ENCODE assay signal across 12 cellular contexts in the genomic region with DNA sequence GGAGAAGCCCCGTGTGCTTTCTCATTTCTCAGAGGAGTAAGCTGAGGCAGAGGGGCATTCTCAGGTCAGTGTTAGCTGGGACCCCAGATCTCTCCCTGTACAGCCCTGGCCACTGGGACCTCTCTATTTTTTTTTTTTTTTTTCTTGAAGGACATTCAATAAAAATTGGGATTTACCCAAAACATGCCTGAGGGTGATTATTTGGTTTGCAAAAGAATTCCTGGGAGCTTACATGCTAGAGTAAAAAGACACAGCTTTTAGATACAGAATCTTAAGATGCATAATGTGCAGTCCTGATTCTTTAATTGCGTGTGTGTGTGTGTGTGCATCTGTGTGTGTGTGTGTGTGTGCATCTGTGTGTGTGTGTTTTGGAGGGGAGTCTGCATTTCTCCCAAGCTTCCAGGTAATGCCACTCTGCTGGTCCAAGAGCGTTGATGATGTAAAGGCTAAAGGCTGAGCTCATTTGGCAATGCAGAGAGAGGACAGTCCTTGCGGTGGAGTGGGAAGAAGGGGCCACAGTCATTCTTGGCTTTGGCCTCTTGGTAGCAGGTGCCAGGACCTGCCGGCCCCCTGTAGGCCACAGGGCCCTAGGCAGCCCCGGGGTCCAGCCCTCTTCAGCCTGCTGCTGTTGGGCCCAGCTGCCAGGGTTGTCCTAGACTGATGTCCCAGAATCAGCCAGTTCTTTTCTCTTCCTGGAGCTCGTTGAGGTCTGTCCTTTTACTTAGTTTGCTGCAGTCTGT. TPM values are rescaled to one million over a fixed set of nuclear protein-coding genes. Genes with fewer than 3 reads are reported as not detected.
A peak's percentile ranks its signal among the peaks of the same experiment; 100 is the strongest.
DNase-seq lines count a peak whose midpoint lies in the region; ATAC-seq and TF ChIP-seq lines count a peak whose summit lies in the region.
"Had no signal": no experiment of that assay in that cellular context is flagged by ENCODE, and none has a peak within 500 bp of the region (broad histone marks: within the 10 kb centered on the region; RNA-seq: fewer than 3 reads in every experiment).

No MANE protein-coding gene starts in this region.

- intact Hi-C loops in left ventricle myocardium inferior (cut with micrococcal nuclease) (no loop called here), left cardiac atrium (cut with DNase I) (no loop called here), ovary (cut with DNase I) (no loop called here)

- H3K4me1 Mint-ChIP-seq in effector memory CD8-positive, alpha-beta T cell (ENCODE audit: low read depth in 2 of 2), result peaks cover 14 to 17% of the 10 kb centered on the region in 2 donors
- H3K4me1 Mint-ChIP-seq in CD8-positive, alpha-beta memory T cell, result peaks cover 16 to 28% (median 20%) of the 10 kb centered on the region in 3 donors

- CTCF ChIA-PET in CD8-positive, alpha-beta memory T cell (lab: Charles Lee), result interaction anchor here (1.1 to 2.6 kb wide), 4 partner anchors 17 to 333 kb away, joined by 3 to 10 read pairs (median 3); no protein-coding TSS in a partner anchor

- H3K27ac Mint-ChIP-seq in effector memory CD8-positive, alpha-beta T cell, result peak overlapping the region; percentile 49 to 67
- peak overlapping the region in 2 of 8 donors; percentile 35 to 47 for H3K27ac Mint-ChIP-seq in CD8-positive, alpha-beta memory T cell
- H3K27ac Mint-ChIP-seq: WTC11 had no signal

- H3K4me1 ChIP-seq in left ventricle myocardium inferior (peaks cover 57% of the 10 kb centered on the region), ovary (ENCODE audit: insufficient read depth) (peaks cover 33% of the 10 kb centered on the region), upper lobe of left lung (peaks cover 28 to 37% (median 33%) of the 10 kb centered on the region in 4 donors)
- peaks cover 11% of the 10 kb centered on the region for H3K4me1 ChIP-seq in CD8-positive, alpha-beta memory T cell (ENCODE audit: insufficient read depth, low read length)

- 41 to 57% (median 53%) methylated on average over 7 of the region's 7 CpGs for WGBS in ovary, 3 donors
- 86 to 87% methylated on average over 4 to 7 of the region's 7 CpGs for WGBS in upper lobe of left lung, 2 donors

- TF ChIP-seq POLR2A in ovary (IDR thresholded peaks at IDR 0.05), result no peak
- no peak for TF ChIP-seq POLR2A in upper lobe of left lung (IDR thresholded peaks at IDR 0.05)

- peaks cover 16% of the 10 kb centered on the region for H3K36me3 ChIP-seq in left ventricle myocardium inferior
- peaks cover 3% of the 10 kb centered on the region for H3K36me3 ChIP-seq in ovary
- peaks cover 8 to 22% (median 16%) of the 10 kb centered on the region in 4 donors for H3K36me3 ChIP-seq in upper lobe of left lung
- peaks cover 11% of the 10 kb centered on the region for H3K36me3 ChIP-seq in CD8-positive, alpha-beta memory T cell (ENCODE audit: insufficient read depth, low read length)

- no peak for TF ChIP-seq CTCF in left ventricle myocardium inferior (IDR thresholded peaks at IDR 0.05; ENCODE audit: borderline replicate concordance)
- TF ChIP-seq CTCF in ovary (IDR thresholded peaks at IDR 0.05), result no peak
- no peak for TF ChIP-seq CTCF in upper lobe of left lung (IDR thresholded peaks at IDR 0.05)

- POLR2A ChIA-PET in CD8-positive, alpha-beta memory T cell (lab: Charles Lee), result no interaction called here

- no peak overlapping the region for H3K4me3 Mint-ChIP-seq in effector memory CD8-positive, alpha-beta T cell
- H3K4me3 Mint-ChIP-seq in CD8-positive, alpha-beta memory T cell, result no peak overlapping the region
- H3K4me3 Mint-ChIP-seq: WTC11 had no signal

- no peak for DNase-seq in left ventricle myocardium inferior
- no peak for DNase-seq in left cardiac atrium
- no peak for DNase-seq in effector memory CD8-positive, alpha-beta T cell
- peak in 1 of 5 donors; percentile 41 for DNase-seq in ovary
- DNase-seq in upper lobe of left lung, result peak in 1 of 2 donors; percentile 60
- DNase-seq in T-helper 1 cell, result no peak
- no peak for DNase-seq in COLO668 (lab: John Stamatoyannopoulos, UW; ENCODE audit: unreplicated experiment)
- DNase-seq in CD8-positive, alpha-beta memory T cell, result no peak
- DNase-seq: activated T-cell treated with anti-CD3 and anti-CD28 coated beads for 4 hours, DND-41, NCI-H1930 had no signal

- H3K36me3 Mint-ChIP-seq in effector memory CD8-positive, alpha-beta T cell (ENCODE audit: insufficient read depth), result peaks cover 22% of the 10 kb centered on the region
- H3K36me3 Mint-ChIP-seq in CD8-positive, alpha-beta memory T cell, result peaks cover 0 to 65% (median 11%) of the 10 kb centered on the region in 3 donors
- H3K36me3 Mint-ChIP-seq: WTC11 had no signal

- no peak overlapping the region for H3K4me3 ChIP-seq in left ventricle myocardium inferior
- no peak overlapping the region for H3K4me3 ChIP-seq in ovary
- no peak overlapping the region for H3K4me3 ChIP-seq in upper lobe of left lung
- H3K4me3 ChIP-seq in CD8-positive, alpha-beta memory T cell (ENCODE audit: low read length), result no peak overlapping the region

- no peaks in the 10 kb centered on the region for H3K27me3 ChIP-seq in left ventricle myocardium inferior (ENCODE audit: low read depth)
- no peaks in the 10 kb centered on the region for H3K27me3 ChIP-seq in ovary
- H3K27me3 ChIP-seq in upper lobe of left lung, result no peaks in the 10 kb centered on the region
- no peaks in the 10 kb centered on the region for H3K27me3 ChIP-seq in CD8-positive, alpha-beta memory T cell (ENCODE audit: insufficient read depth, low read length, poor library complexity, severe bottlenecking)

- no peaks in the 10 kb centered on the region for H3K9me3 Mint-ChIP-seq in effector memory CD8-positive, alpha-beta T cell
- no peaks in the 10 kb centered on the region for H3K9me3 Mint-ChIP-seq in CD8-positive, alpha-beta memory T cell
- H3K9me3 Mint-ChIP-seq: WTC11 had no signal

- no peaks in the 10 kb centered on the region for H3K27me3 Mint-ChIP-seq in effector memory CD8-positive, alpha-beta T cell
- no peaks in the 10 kb centered on the region for H3K27me3 Mint-ChIP-seq in CD8-positive, alpha-beta memory T cell

- H3K27ac ChIP-seq in left ventricle myocardium inferior (replicated peaks), result peak overlapping the region; percentile 90
- H3K27ac ChIP-seq in ovary, result peak overlapping the region; percentile 34 to 66
- peak overlapping the region; percentile 24 to 83 (median 46) for H3K27ac ChIP-seq in upper lobe of left lung
- H3K27ac ChIP-seq in CD8-positive, alpha-beta memory T cell (ENCODE audit: low read depth, low read length), result no peak overlapping the region

- H3K9me3 ChIP-seq in left ventricle myocardium inferior (replicated peaks) (no peaks in the 10 kb centered on the region), ovary (no peaks in the 10 kb centered on the region), upper lobe of left lung (no peaks in the 10 kb centered on the region)
- H3K9me3 ChIP-seq in CD8-positive, alpha-beta memory T cell (ENCODE audit: low read length), result no peaks in the 10 kb centered on the region

- TF ChIP-seq EP300 in ovary (IDR thresholded peaks at IDR 0.05), result no peak
- TF ChIP-seq EP300 in upper lobe of left lung (IDR thresholded peaks at IDR 0.05), result no peak

- ATAC-seq in left cardiac atrium (no peak), upper lobe of left lung (ENCODE audit: low FRiP score in 2 of 2) (no peak)
- no peak for ATAC-seq in effector memory CD8-positive, alpha-beta T cell (replicated peaks)

RNA-seq across cellular contexts. Expression of a gene that starts 48.6 kb away (rescaled TPM):
- total RNA-seq in left ventricle myocardium inferior, result 8.2 TPM
- total RNA-seq in left cardiac atrium, result 10 to 100 TPM; 10.9 to 13.3 TPM
- 10 to 100 TPM; 10.6 to 27.4 (median 20.2) TPM for total RNA-seq in ovary
- 10 to 100 TPM in 1 of 2 donors, 1 to 10 TPM in 1; 5.3 to 11.9 TPM for polyA plus RNA-seq in ovary
- 100 to 1,000 TPM in 2 of 6 donors, 10 to 100 TPM in 4; 64.0 to 119 (median 80.0) TPM for total RNA-seq in upper lobe of left lung
- 10 to 100 TPM; 50.8 to 54.1 TPM for total RNA-seq in CD8-positive, alpha-beta memory T cell
- 20.0 TPM for polyA plus RNA-seq in CD8-positive, alpha-beta memory T cell
